ENCODE assay signal across 8 cellular contexts in the genomic region with DNA sequence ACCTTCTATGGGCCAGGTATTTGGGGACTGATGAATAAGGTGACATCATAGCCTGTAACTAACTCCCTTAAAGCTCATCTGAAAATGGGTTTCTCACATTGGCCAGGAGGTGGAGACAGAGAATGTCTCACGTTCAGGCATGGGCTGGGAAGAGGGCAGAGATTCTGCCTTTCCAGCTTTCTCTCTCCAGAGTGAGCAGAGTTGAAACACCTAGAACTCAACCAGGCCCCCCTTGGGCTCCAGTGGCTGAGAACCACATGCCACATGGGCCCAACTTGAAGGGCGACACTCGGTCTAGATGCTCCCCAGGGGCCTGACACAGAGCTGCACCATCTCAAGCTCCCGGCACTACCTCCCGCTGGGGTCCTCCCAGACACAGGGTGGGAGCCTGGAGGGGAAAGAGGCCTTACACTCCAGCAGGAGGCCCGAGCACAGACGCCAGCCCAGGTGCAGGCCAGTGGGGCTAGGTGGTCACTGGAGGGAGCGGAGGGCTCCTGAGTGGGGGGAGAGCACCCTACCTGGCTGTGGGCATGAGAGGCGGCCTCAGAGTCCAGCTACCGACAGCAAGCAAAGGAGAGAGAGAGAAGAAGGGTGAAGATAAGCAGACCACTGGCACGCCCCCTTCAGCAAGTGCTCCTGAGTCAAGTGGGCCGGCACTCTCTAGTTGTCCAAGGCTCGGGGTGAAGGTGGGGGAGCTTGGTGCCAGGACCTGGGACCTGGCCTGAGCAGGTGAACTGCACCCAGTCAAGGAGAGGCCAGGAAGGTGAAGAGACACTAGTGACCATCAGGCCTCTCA. TPM values are rescaled to one million over a fixed set of nuclear protein-coding genes. Genes with fewer than 3 reads are reported as not detected.
DNase-seq lines count a peak whose midpoint lies in the region; ATAC-seq and TF ChIP-seq lines count a peak whose summit lies in the region.

No MANE protein-coding gene starts in this region.

- TF ChIP-seq EP300 in tibial nerve (IDR thresholded peaks at IDR 0.05), result no peak

- 0% methylated on average over 1 of the region's 13 CpGs for WGBS in right lobe of liver (ENCODE audit: insufficient coverage, low coverage, low lambda C conversion rate, missing lambda C conversion rate)
- 66% methylated on average over 12 to 13 of the region's 13 CpGs for WGBS in tibial nerve, 2 donors

- DNase-seq in NCI-H1092 (lab: John Stamatoyannopoulos, UW) (peak; percentile 28), SK-N-MC (ENCODE audit: low read depth, low spot score) (peak; percentile 20), coronary artery (ENCODE audit: low spot score) (no peak), right lobe of liver (peak in 1 of 3 donors; percentile 54), tibial nerve (ENCODE audit: low spot score in 2 of 2) (peak in 1 of 2 donors; percentile 52)

- H3K36me3 ChIP-seq in BLaER1 (peaks cover 97% of the 10 kb centered on the region), SK-N-MC (ENCODE audit: insufficient read depth, low read length) (no peaks in the 10 kb centered on the region), right lobe of liver (peaks cover 0 to 31% (median 9%) of the 10 kb centered on the region in 4 donors), tibial nerve (peaks cover 0 to 39% (median 20%) of the 10 kb centered on the region in 3 donors)

- H3K4me1 ChIP-seq in BLaER1 (peaks cover 99% of the 10 kb centered on the region), right lobe of liver (peaks cover 0 to 13% (median 0%) of the 10 kb centered on the region in 4 donors), tibial nerve (peaks cover 0 to 43% (median 4%) of the 10 kb centered on the region in 4 donors)

- peak overlapping the region; percentile 96 for H3K4me2 ChIP-seq in BLaER1

- H3K27ac ChIP-seq in BLaER1, result peak overlapping the region; percentile 58
- H3K27ac ChIP-seq in SK-N-MC, result no peak overlapping the region
- H3K27ac ChIP-seq in coronary artery, result peak overlapping the region in 1 of 2 donors; percentile 3
- H3K27ac ChIP-seq in right lobe of liver, result no peak overlapping the region
- H3K27ac ChIP-seq in tibial nerve, result peak overlapping the region in 2 of 4 donors; percentile 6 to 44

- peak; percentile 54 for TF ChIP-seq CTCF in coronary artery (IDR thresholded peaks at IDR 0.05)
- TF ChIP-seq CTCF in right lobe of liver (IDR thresholded peaks at IDR 0.05), result peak; percentile 53 to 62 (median 60)
- peak; percentile 45 to 72 (median 52) for TF ChIP-seq CTCF in tibial nerve (IDR thresholded peaks at IDR 0.05)

- H4K20me1 ChIP-seq in BLaER1, result peaks cover 100% of the 10 kb centered on the region

- peak overlapping the region; percentile 61 for H3K9ac ChIP-seq in BLaER1
- H3K9ac ChIP-seq in SK-N-MC (ENCODE audit: insufficient read length), result no peak overlapping the region

- intact Hi-C loops in right lobe of liver (cut with DNase I), result loop anchor here in 1 of 2 donors (10.0 kb wide), 1 partner anchor 160 kb away; no protein-coding TSS in a partner anchor

- H3K27me3 ChIP-seq in BLaER1 (no peaks in the 10 kb centered on the region), right lobe of liver (no peaks in the 10 kb centered on the region), tibial nerve (no peaks in the 10 kb centered on the region)

- H3K9me3 ChIP-seq in BLaER1, result no peaks in the 10 kb centered on the region
- H3K9me3 ChIP-seq in SK-N-MC (ENCODE audit: low read depth, low read length), result no peaks in the 10 kb centered on the region
- H3K9me3 ChIP-seq in right lobe of liver, result no peaks in the 10 kb centered on the region
- no peaks in the 10 kb centered on the region for H3K9me3 ChIP-seq in tibial nerve

- no peak for TF ChIP-seq POLR2A in right lobe of liver (IDR thresholded peaks at IDR 0.05)
- TF ChIP-seq POLR2A in tibial nerve (IDR thresholded peaks at IDR 0.05), result no peak

- no peak overlapping the region for H3K4me3 ChIP-seq in BLaER1
- H3K4me3 ChIP-seq in SK-N-MC, result no peak overlapping the region
- no peak overlapping the region for H3K4me3 ChIP-seq in coronary artery
- no peak overlapping the region for H3K4me3 ChIP-seq in right lobe of liver
- H3K4me3 ChIP-seq in tibial nerve, result no peak overlapping the region

- ATAC-seq in GM18502 (IDR thresholded peaks at IDR 0.05; ENCODE audit: poor library complexity, unreplicated experiment) (peak; percentile 52), right lobe of liver (peak; percentile 63 to 74 (median 72)), GM18870 (IDR thresholded peaks at IDR 0.05; ENCODE audit: unreplicated experiment) (no peak)

RNA-seq across cellular contexts. Expression of gene MYO18A, which starts 55.9 kb away (rescaled TPM):
- total RNA-seq in right lobe of liver, result 10 to 100 TPM; 50.1 to 98.2 (median 81.8) TPM
- total RNA-seq in tibial nerve, result 100 to 1,000 TPM in 3 of 4 donors, 10 to 100 TPM in 1; 71.6 to 125 (median 104) TPM
